17 cellular contexts compared by ENCODE assay signal in genomic region chr2:188668017-188668663, GRCh38.
DNase-seq lines count a peak whose midpoint lies in the region; ATAC-seq and TF ChIP-seq lines count a peak whose summit lies in the region.
"Had no signal": no experiment of that assay in that cellular context is flagged by ENCODE, and none has a peak within 500 bp of the region (broad histone marks: within the 10 kb centered on the region; RNA-seq: fewer than 3 reads in every experiment).

No MANE protein-coding gene starts in this region.

- H3K4me3 Mint-ChIP-seq in T-helper 17 cell = no peak overlapping the region
- H3K4me3 Mint-ChIP-seq: activated CD4-positive, alpha-beta memory T cell treated with anti-CD3 and anti-CD28 coated beads for 36 hours; activated naive CD4-positive, alpha-beta T cell treated with anti-CD3 and anti-CD28 coated beads, Interleukin-2, amount 10 ng/mL, durations not matched to agents 7 days and 5 days; T-helper 1 cell treated with Interleukin-12 subunit alpha and Interleukin-12 subunit beta and Interleukin-4 antibody, amounts not matched to agents 30 μg/mL and 1 μg/mL, for 36 hours had no signal

- H3K27me3 Mint-ChIP-seq in T-helper 17 cell = no peaks in the 10 kb centered on the region
- H3K27me3 Mint-ChIP-seq: activated CD4-positive, alpha-beta memory T cell treated with anti-CD3 and anti-CD28 coated beads for 36 hours; activated naive CD4-positive, alpha-beta T cell treated with anti-CD3 and anti-CD28 coated beads, Interleukin-2, amount 10 ng/mL, durations not matched to agents 7 days and 5 days had no signal

- no peaks in the 10 kb centered on the region for H3K36me3 ChIP-seq in muscle layer of colon (ENCODE audit: insufficient read depth, low read length)
- H3K36me3 ChIP-seq: transverse colon had no signal

- CTCF ChIA-PET in AG04450 (lab: Charles Lee) = no interaction called here

- POLR2A ChIA-PET in AG04450 (lab: Yijun Ruan, JAX) = interaction anchor here (0.7 to 1.2 kb wide), 2 partner anchors 38 to 306 kb away, joined by 3 to 4 read pairs; partner anchors contain the start of gene COL3A1

- H3K9me3 ChIP-seq in AG04450 (ENCODE audit: control insufficient read depth, insufficient read depth, low read length) (no peaks in the 10 kb centered on the region), muscle layer of colon (ENCODE audit: low read length) (no peaks in the 10 kb centered on the region), T-helper 17 cell (ENCODE audit: control insufficient read depth, low read length, poor library complexity, severe bottlenecking) (no peaks in the 10 kb centered on the region)
- H3K9me3 ChIP-seq: transverse colon had no signal

- DNase-seq in AG04450 (ENCODE audit: low read depth, low spot score) (peak; percentile 81), LHCN-M2 (ENCODE audit: low read depth) (peak; percentile 72), choroid plexus epithelial cell (ENCODE audit: low read depth) (peak; percentile 99), NCI-H1930 (lab: John Stamatoyannopoulos, UW) (no peak), T-helper 17 cell (no peak)
- DNase-seq: activated CD4-positive, alpha-beta memory T cell treated with anti-CD3 and anti-CD28 coated beads for 36 hours; activated naive CD4-positive, alpha-beta T cell treated with anti-CD3 and anti-CD28 coated beads, Interleukin-2, amount 10 ng/mL, durations not matched to agents 7 days and 5 days; C1 segment of cervical spinal cord; dorsolateral prefrontal cortex; NCI-H187; NK-92 treated with Interleukin-12 subunit alpha and Interleukin-12 subunit beta, amount 100 ng/mL, for 24 hours; right cardiac atrium; transverse colon had no signal

- H3K27ac ChIP-seq in AG04450 (ENCODE audit: low read depth, low read length) (no peak overlapping the region), muscle layer of colon (ENCODE audit: low read depth, low read length) (peak overlapping the region; percentile 52)
- H3K27ac ChIP-seq: transverse colon had no signal

- H3K4me3 ChIP-seq in AG04450 (ENCODE audit: low read depth, low read length) = no peak overlapping the region
- H3K4me3 ChIP-seq in choroid plexus epithelial cell (ENCODE audit: low read depth, low read length) = no peak overlapping the region
- H3K4me3 ChIP-seq in muscle layer of colon (ENCODE audit: low read depth in 1 of 2, low read length in 2 of 2) = no peak overlapping the region
- H3K4me3 ChIP-seq: dorsolateral prefrontal cortex, transverse colon had no signal

- TF ChIP-seq CTCF in AG04450 (IDR thresholded peaks at IDR 0.05; ENCODE audit: low read depth, low read length) (no peak), choroid plexus epithelial cell (conservative IDR thresholded peaks at IDR 0.05; ENCODE audit: low read depth, low read length) (no peak)

- H3K9ac ChIP-seq in muscle layer of colon (ENCODE audit: low read length) = no peak overlapping the region

- ATAC-seq in HG03520 (IDR thresholded peaks at IDR 0.05; ENCODE audit: unreplicated experiment) (no peak), GM18858 (IDR thresholded peaks at IDR 0.05; ENCODE audit: unreplicated experiment) (no peak), T-helper 17 cell (no peak)
- ATAC-seq: right cardiac atrium had no signal

- H3K36me3 Mint-ChIP-seq in T-helper 17 cell (ENCODE audit: low read depth) = no peaks in the 10 kb centered on the region
- H3K36me3 Mint-ChIP-seq: activated CD4-positive, alpha-beta memory T cell treated with anti-CD3 and anti-CD28 coated beads for 36 hours; activated naive CD4-positive, alpha-beta T cell treated with anti-CD3 and anti-CD28 coated beads, Interleukin-2, amount 10 ng/mL, durations not matched to agents 7 days and 5 days had no signal

- H3K4me1 ChIP-seq in muscle layer of colon (ENCODE audit: insufficient read depth, low read length) = peaks cover 19% of the 10 kb centered on the region

- no peaks in the 10 kb centered on the region for H3K4me1 Mint-ChIP-seq in T-helper 17 cell
- H3K4me1 Mint-ChIP-seq: activated naive CD4-positive, alpha-beta T cell treated with anti-CD3 and anti-CD28 coated beads, Interleukin-2, amount 10 ng/mL, durations not matched to agents 7 days and 5 days had no signal

- H3K27me3 ChIP-seq in AG04450 (ENCODE audit: control insufficient read depth, insufficient read depth, low read length) (no peaks in the 10 kb centered on the region), muscle layer of colon (ENCODE audit: control insufficient read depth in 1 of 2, insufficient read depth in 2 of 2, low read length in 2 of 2) (no peaks in the 10 kb centered on the region)
- H3K27me3 ChIP-seq: dorsolateral prefrontal cortex, transverse colon had no signal

- H3K27ac Mint-ChIP-seq in T-helper 17 cell = no peak overlapping the region
- H3K27ac Mint-ChIP-seq: activated CD4-positive, alpha-beta memory T cell treated with anti-CD3 and anti-CD28 coated beads for 36 hours; activated naive CD4-positive, alpha-beta T cell treated with anti-CD3 and anti-CD28 coated beads, Interleukin-2, amount 10 ng/mL, durations not matched to agents 7 days and 5 days; T-helper 1 cell treated with Interleukin-12 subunit alpha and Interleukin-12 subunit beta and Interleukin-4 antibody, amounts not matched to agents 30 μg/mL and 1 μg/mL, for 36 hours had no signal

Comparison
In these comparisons a context has a peak if more than half of its experiments do, and no peak if none do; other contexts are left out.
1. DNase-seq: peak in AG04450 (single experiment), LHCN-M2 (single experiment) and choroid plexus epithelial cell (single experiment); none in NCI-H1930 (0 of 2) and T-helper 17 cell (0 of 3).